ENCODE assay signal across 8 cellular contexts in the genomic region with DNA sequence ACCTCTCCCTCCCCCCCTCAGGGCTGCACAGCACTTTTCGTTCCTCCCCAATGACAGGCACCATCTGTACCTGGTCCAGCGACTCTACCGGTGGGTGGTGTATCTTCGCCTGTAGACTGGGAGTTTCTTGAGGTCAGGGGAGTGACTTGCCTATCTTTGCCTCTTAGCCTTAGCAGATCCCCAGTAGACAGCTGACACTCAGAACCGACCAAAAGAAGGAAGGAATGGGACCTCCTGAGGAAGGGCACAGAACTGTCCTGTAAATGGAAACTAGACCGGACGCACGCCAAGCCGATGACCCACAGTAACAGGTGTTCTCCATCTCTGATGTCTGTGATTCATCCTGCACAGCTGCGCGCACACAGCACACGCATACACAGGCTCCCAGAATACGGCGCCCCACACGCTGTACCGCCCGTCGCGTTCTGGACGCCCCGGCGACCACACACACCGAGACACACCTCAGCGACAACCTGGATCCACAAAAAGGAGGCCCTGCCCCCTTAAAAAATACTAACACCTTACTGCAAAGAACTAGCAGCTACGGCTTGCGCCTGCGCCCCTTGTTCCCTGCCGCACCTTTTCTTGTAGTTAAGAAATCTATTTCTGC. TPM values are rescaled to one million over a fixed set of nuclear protein-coding genes. Genes with fewer than 3 reads are reported as not detected.
DNase-seq lines count a peak whose midpoint lies in the region; ATAC-seq lines count a peak whose summit lies in the region.

No MANE protein-coding gene starts in this region.

- peak overlapping the region; percentile 41 to 74 (median 61) for H3K4me3 ChIP-seq in skin epidermis

- H3K27ac ChIP-seq in skin epidermis, result peak overlapping the region in 9 of 21 experiments; percentile 35 to 83 (median 60)

- peak; percentile 69 for ATAC-seq in GM19468 (IDR thresholded peaks at IDR 0.05; ENCODE audit: extremely low read depth, unreplicated experiment)

- DNase-seq in D341Med (ENCODE audit: low spot score) (peak; percentile 61), HK-2 (ENCODE audit: unreplicated experiment) (peak; percentile 39), SK-N-DZ (ENCODE audit: low spot score) (peak; percentile 31), astrocyte of the hippocampus (ENCODE audit: low read depth, low spot score) (peak; percentile 43), iPS-NIHi11 (ENCODE audit: low spot score) (peak; percentile 63), KG1 (lab: John Stamatoyannopoulos, UW) (no peak)

RNA-seq across cellular contexts. Expression of gene TTC9, which starts 0.7 kb away (rescaled TPM):
- 2.3 and 3.2 TPM in 2 replicates for polyA plus RNA-seq in SK-N-DZ (2014; cell fraction: cytosol; rRNA removed)
- polyA plus RNA-seq in SK-N-DZ (2014; cell fraction: nucleus; rRNA removed), result 1.6 and 2.8 TPM in 2 replicates

RNA-seq across cellular contexts. Expression of gene MED6, which starts 40.6 kb away (rescaled TPM):
- polyA plus RNA-seq in SK-N-DZ (2014; cell fraction: cytosol; rRNA removed), result 41.1 and 43.8 TPM in 2 replicates
- polyA plus RNA-seq in SK-N-DZ (2014; cell fraction: nucleus; rRNA removed), result 14.8 and 21.2 TPM in 2 replicates
